In genomic region chr2:196287541-196287940, GRCh38 we compare ENCODE assay signal across 19 cellular contexts.
"Had no signal": no experiment of that assay in that cellular context is flagged by ENCODE, and none has a peak within 500 bp of the region (broad histone marks: within the 10 kb centered on the region; RNA-seq: fewer than 3 reads in every experiment).

No MANE protein-coding gene starts in this region.

- H3K36me3 ChIP-seq: gastroesophageal sphincter, prostate gland, tibial artery had no signal

- H3K9me3 Mint-ChIP-seq: activated B cell treated with CpG ODN at 0.5 μM for 24 hours; mesothelial cell of epicardium; naive thymus-derived CD8-positive, alpha-beta T cell had no signal

- H3K4me1 ChIP-seq: prostate gland had no signal

- H3K4me3 Mint-ChIP-seq: mesothelial cell of epicardium; T-helper 1 cell treated with Interleukin-12 subunit alpha and Interleukin-12 subunit beta and Interleukin-4 antibody, amounts not matched to agents 30 μg/mL and 1 μg/mL, for 36 hours had no signal

- H3K27ac ChIP-seq: coronary artery, esophagus squamous epithelium, gastroesophageal sphincter, left ventricle myocardium inferior, prostate gland, tibial artery had no signal

- H3K27me3 Mint-ChIP-seq: activated B cell treated with CpG ODN at 0.5 μM for 24 hours; activated CD8-positive, alpha-beta memory T cell treated with anti-CD3 and anti-CD28 coated beads, Interleukin-2, amount 10 ng/mL, durations not matched to agents 7 days and 5 days; activated CD8-positive, alpha-beta T cell treated with anti-CD3 and anti-CD28 coated beads for 36 hours; naive thymus-derived CD8-positive, alpha-beta T cell had no signal

- H3K27ac Mint-ChIP-seq: mesothelial cell of epicardium; T-helper 1 cell treated with Interleukin-12 subunit alpha and Interleukin-12 subunit beta and Interleukin-4 antibody, amounts not matched to agents 30 μg/mL and 1 μg/mL, for 36 hours had no signal

- H3K27me3 ChIP-seq: esophagus squamous epithelium, gastroesophageal sphincter, tibial artery had no signal

- DNase-seq: activated B cell treated with CpG ODN at 0.5 μM for 24 hours; activated CD4-positive, alpha-beta T cell treated with anti-CD3 and anti-CD28 coated beads for 4 hours; activated CD8-positive, alpha-beta memory T cell treated with anti-CD3 and anti-CD28 coated beads, Interleukin-2, amount 10 ng/mL, durations not matched to agents 7 days and 5 days; activated CD8-positive, alpha-beta T cell treated with anti-CD3 and anti-CD28 coated beads for 36 hours; cerebellar nuclear complex; esophagus squamous epithelium; head of caudate nucleus; hypothalamus; left ventricle myocardium inferior; naive thymus-derived CD8-positive, alpha-beta T cell; stimulated activated CD4-positive, alpha-beta T cell treated with anti-CD3 and anti-CD28 coated beads, Interleukin-2, amount 100 ng/mL, for 48 hours; stimulated activated CD8-positive, alpha-beta memory T cell treated with anti-CD3 and anti-CD28 coated beads, Interleukin-4, amount 100 ng/mL, for 48 hours; stimulated activated naive CD4-positive, alpha-beta T cell treated with Interleukin-2 at 50 U/mL for 16 hours; tibial artery had no signal

- H3K4me3 ChIP-seq: coronary artery, esophagus squamous epithelium, gastroesophageal sphincter, left ventricle myocardium inferior, prostate gland, tibial artery had no signal

- ATAC-seq: gastroesophageal sphincter had no signal

- H3K9me3 ChIP-seq: esophagus squamous epithelium, gastroesophageal sphincter, left ventricle myocardium inferior, prostate gland, tibial artery had no signal

- H3K36me3 Mint-ChIP-seq: naive thymus-derived CD8-positive, alpha-beta T cell had no signal
